In the genomic region with DNA sequence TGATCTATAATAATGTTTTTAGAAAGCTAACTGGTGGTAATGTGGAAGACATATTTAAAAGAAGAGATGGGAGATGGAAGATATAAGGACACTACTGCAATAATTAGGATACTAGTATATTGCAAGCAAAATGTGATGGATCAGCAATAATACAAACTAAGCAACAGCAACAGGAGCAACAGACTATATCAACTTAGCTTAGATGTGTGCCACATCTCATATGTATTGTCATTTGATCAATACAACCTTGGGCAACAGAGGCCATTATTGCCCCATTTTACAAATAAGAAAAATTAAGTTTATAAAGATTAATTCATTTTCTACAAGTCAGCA, we compare ENCODE assay signal across 1 cellular context.
TF ChIP-seq lines count a peak whose summit lies in the region.

No MANE protein-coding gene starts in this region.

TF ChIP-seq in endothelial cell of umbilical vein, 7 proteins besides CTCF, POLR2A, EP300 and RAD21:
- no peak for TF ChIP-seq JUN (IDR thresholded peaks at IDR 0.05; ENCODE audit: borderline replicate concordance, insufficient read depth, insufficient read length, low read depth)
- TF ChIP-seq FOS (IDR thresholded peaks at IDR 0.05; ENCODE audit: borderline replicate concordance, insufficient read depth, low read length): no peak
- no peak for TF ChIP-seq POLR2AphosphoS5 (IDR thresholded peaks at IDR 0.05; ENCODE audit: insufficient read depth, low read depth, low read length)
- TF ChIP-seq EZH2 (IDR thresholded peaks at IDR 0.05; ENCODE audit: borderline replicate concordance, low read depth, low read length, severe bottlenecking): no peak
- TF ChIP-seq MYC (IDR thresholded peaks at IDR 0.05; ENCODE audit: low read depth, low read length): no peak
- TF ChIP-seq GATA2 (IDR thresholded peaks at IDR 0.05; ENCODE audit: insufficient read depth, insufficient read length, low read depth, low read length): no peak
- no peak for TF ChIP-seq MAX (IDR thresholded peaks at IDR 0.05; ENCODE audit: insufficient read depth, insufficient read length)
TF ChIP-seq in endothelial cell of umbilical vein: peak in this region for 0.
